Comparison of ENCODE assay signal across 20 cellular contexts in the genomic region with DNA sequence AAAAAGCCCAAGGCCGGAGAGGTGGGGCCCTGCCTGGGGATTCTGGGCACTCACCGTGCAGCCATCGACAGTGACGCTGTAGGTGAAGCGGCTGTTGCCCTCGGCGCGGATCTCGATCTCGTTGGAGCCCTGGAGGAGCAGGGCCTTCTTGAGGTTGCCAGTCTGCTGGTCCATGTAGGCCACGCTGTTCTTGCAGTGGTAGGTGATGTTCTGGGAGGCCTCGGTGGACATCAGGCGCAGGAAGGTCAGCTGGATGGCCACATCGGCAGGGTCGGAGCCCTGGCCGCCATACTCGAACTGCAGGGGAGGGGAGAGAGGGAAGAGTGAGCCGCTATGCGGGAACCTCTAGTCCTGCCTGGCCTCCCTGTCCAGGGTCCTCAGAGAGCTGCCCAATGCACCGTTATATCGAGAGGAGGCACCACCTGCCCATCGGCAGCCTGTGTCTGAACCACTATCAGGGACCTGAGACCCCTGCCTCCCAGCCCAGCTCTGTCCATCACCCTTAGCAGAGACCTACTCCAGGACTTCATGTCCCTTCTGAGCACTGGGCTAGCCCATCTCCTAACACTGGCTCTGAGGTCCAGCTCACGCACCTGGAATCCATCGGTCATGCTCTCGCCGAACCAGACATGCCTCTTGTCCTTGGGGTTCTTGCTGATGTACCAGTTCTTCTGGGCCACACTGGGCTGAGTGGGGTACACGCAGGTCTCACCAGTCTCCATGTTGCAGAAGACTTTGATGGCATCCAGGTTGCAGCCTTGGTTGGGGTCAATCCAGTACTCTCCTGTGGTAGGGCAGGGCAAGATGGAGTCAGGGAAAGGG. TPM values are rescaled to one million over a fixed set of nuclear protein-coding genes. Genes with fewer than 3 reads are reported as not detected.
A peak's percentile ranks its signal among the peaks of the same experiment; 100 is the strongest.
DNase-seq lines count a peak whose midpoint lies in the region; ATAC-seq, FAIRE-seq and TF ChIP-seq lines count a peak whose summit lies in the region.
"Had no signal": no experiment of that assay in that cellular context is flagged by ENCODE, and none has a peak within 500 bp of the region (broad histone marks: within the 10 kb centered on the region; RNA-seq: fewer than 3 reads in every experiment).

No MANE protein-coding gene starts in this region.

- H4K20me1 ChIP-seq in BLaER1 treated with 17β-estradiol and CSF1 and Interleukin-3, amounts not matched to agents 10 nM and 100 nM = peaks cover 0 to 9% (median 0%) of the 10 kb centered on the region in 11 experiments; a peak in 1 of 22 replicates
- H4K20me1 ChIP-seq in astrocyte (ENCODE audit: insufficient read depth, low read length) = peaks cover 94% of the 10 kb centered on the region
- H4K20me1 ChIP-seq in SK-N-SH (ENCODE audit: insufficient read depth) = peaks cover 94% of the 10 kb centered on the region

- H3K4me1 ChIP-seq in BLaER1 treated with 17β-estradiol and CSF1 and Interleukin-3, amounts not matched to agents 10 nM and 100 nM = peaks cover 37 to 64% (median 51%) of the 10 kb centered on the region in 10 experiments
- H3K4me1 ChIP-seq in astrocyte (ENCODE audit: insufficient read depth, low read length) (peaks cover 53% of the 10 kb centered on the region), gastroesophageal sphincter (peaks cover 3 to 51% (median 13%) of the 10 kb centered on the region in 3 donors), stomach (peaks cover 5 to 36% (median 23%) of the 10 kb centered on the region in 4 donors), SK-N-SH (ENCODE audit: control insufficient read depth in 1 of 2, insufficient read depth in 2 of 2, low read depth in 1 of 2, low read length in 1 of 2) (peaks cover 0 to 17% of the 10 kb centered on the region in 2 experiments; a peak in 2 of 4 replicates)

- H3K36me3 Mint-ChIP-seq in astrocyte (ENCODE audit: low read depth, unreplicated experiment) = peaks cover 37% of the 10 kb centered on the region

- peak overlapping the region in 8 of 11 experiments; percentile 71 to 89 (median 86); a peak in 14 of 22 replicates for H3K27ac ChIP-seq in BLaER1 treated with 17β-estradiol and CSF1 and Interleukin-3, amounts not matched to agents 10 nM and 100 nM
- H3K27ac ChIP-seq in astrocyte (ENCODE audit: low read depth, low read length) (peak overlapping the region; percentile 79), gastroesophageal sphincter (peak overlapping the region in 3 of 4 donors; percentile 43 to 87 (median 82)), stomach (peak overlapping the region in 3 of 5 donors; percentile 78 to 80 (median 79)), SK-N-SH (ENCODE audit: low read depth in 2 of 2, low read length in 1 of 2) (peak overlapping the region in 1 of 2 experiments; percentile 100; a peak in 2 of 4 replicates)

- peak overlapping the region in 2 of 11 experiments; percentile 77 to 79; a peak in 5 of 22 replicates for H3K9ac ChIP-seq in BLaER1 treated with 17β-estradiol and CSF1 and Interleukin-3, amounts not matched to agents 10 nM and 100 nM
- peak overlapping the region; percentile 44 for H3K9ac ChIP-seq in astrocyte (ENCODE audit: low read length)
- H3K9ac ChIP-seq in SK-N-SH = no peak overlapping the region

- H3K9me2 ChIP-seq in SK-N-SH = no peaks in the 10 kb centered on the region

- peaks cover 57% of the 10 kb centered on the region for H3K4me1 Mint-ChIP-seq in astrocyte (ENCODE audit: low read depth, unreplicated experiment)

- TF ChIP-seq RAD21 in SK-N-SH (IDR thresholded peaks at IDR 0.05; ENCODE audit: low read length) = no peak

- H3K4me3 Mint-ChIP-seq in astrocyte (ENCODE audit: unreplicated experiment) = peak overlapping the region; percentile 68

- POLR2A ChIA-PET in SK-N-SH (lab: Yijun Ruan, JAX) = no interaction called here

- H3K27ac Mint-ChIP-seq in astrocyte (ENCODE audit: unreplicated experiment) = peak overlapping the region; percentile 91

- CTCF ChIA-PET in SK-N-SH (lab: Yijun Ruan, JAX) = interaction anchor here (0.6 to 13.8 kb wide), 7 partner anchors 11 to 111 kb away, joined by 3 to 463 read pairs (median 4); a partner anchor contains a TSS

- no peak for TF ChIP-seq CTCF in astrocyte (IDR thresholded peaks at IDR 0.05; ENCODE audit: insufficient read depth, low read depth, low read length)
- no peak for TF ChIP-seq CTCF in gastroesophageal sphincter (IDR thresholded peaks at IDR 0.05)
- no peak for TF ChIP-seq CTCF in stomach (IDR thresholded peaks at IDR 0.05)
- TF ChIP-seq CTCF in SK-N-SH (IDR thresholded peaks at IDR 0.05) = no peak

- intact Hi-C loops in stomach (cut with DNase I; ENCODE audit: low total_unique reads) = no loop called here

- H3K36me3 ChIP-seq in BLaER1 treated with 17β-estradiol and CSF1 and Interleukin-3, amounts not matched to agents 10 nM and 100 nM = no peaks in the 10 kb centered on the region
- peaks cover 65% of the 10 kb centered on the region for H3K36me3 ChIP-seq in astrocyte (ENCODE audit: insufficient read depth, low read length)
- peaks cover 0 to 58% of the 10 kb centered on the region in 2 donors for H3K36me3 ChIP-seq in gastroesophageal sphincter
- peaks cover 51 to 64% (median 61%) of the 10 kb centered on the region in 4 donors for H3K36me3 ChIP-seq in stomach
- H3K36me3 ChIP-seq in SK-N-SH (replicated peaks in 1 of 2; ENCODE audit: control insufficient read depth in 1 of 2, insufficient read depth in 2 of 2, low read length in 1 of 2) = peaks cover 67 to 70% of the 10 kb centered on the region in 2 experiments

- H3F3A ChIP-seq in SK-N-SH (replicated peaks; ENCODE audit: insufficient read depth) = peaks cover 98% of the 10 kb centered on the region

- no peak overlapping the region for H3K4me3 ChIP-seq in BLaER1 treated with 17β-estradiol and CSF1 and Interleukin-3, amounts not matched to agents 10 nM and 100 nM
- peak overlapping the region; percentile 3 for H3K4me3 ChIP-seq in astrocyte (ENCODE audit: insufficient read depth, low read depth, low read length)
- no peak overlapping the region for H3K4me3 ChIP-seq in gastroesophageal sphincter
- H3K4me3 ChIP-seq in stomach = no peak overlapping the region
- no peak overlapping the region for H3K4me3 ChIP-seq in SK-N-SH (ENCODE audit: low read depth in 2 of 2, low read length in 1 of 2)
- H3K4me3 ChIP-seq: heart right ventricle had no signal

- TF ChIP-seq POLR2A in gastroesophageal sphincter (IDR thresholded peaks at IDR 0.05) (no peak), stomach (IDR thresholded peaks at IDR 0.05) (no peak)

- H3K27me3 ChIP-seq in BLaER1 treated with 17β-estradiol and CSF1 and Interleukin-3, amounts not matched to agents 10 nM and 100 nM = peaks cover 0 to 9% (median 0%) of the 10 kb centered on the region in 11 experiments; a peak in 4 of 22 replicates
- H3K27me3 ChIP-seq in astrocyte (ENCODE audit: insufficient read depth, low read length) = no peaks in the 10 kb centered on the region
- H3K27me3 ChIP-seq in gastroesophageal sphincter = no peaks in the 10 kb centered on the region
- H3K27me3 ChIP-seq in stomach = no peaks in the 10 kb centered on the region
- no peaks in the 10 kb centered on the region for H3K27me3 ChIP-seq in SK-N-SH (ENCODE audit: insufficient read depth)
- H3K27me3 ChIP-seq: heart right ventricle had no signal

- DNase-seq in astrocyte (ENCODE audit: low read depth) (peak; percentile 62), stomach (no peak), NCI-H1105 (lab: John Stamatoyannopoulos, UW) (no peak), medulla oblongata (ENCODE audit: extremely low spot score) (no peak), SK-N-SH (no peak)
- DNase-seq: activated CD4-positive, CD25-positive, alpha-beta regulatory T cell treated with anti-CD3 and anti-CD28 coated beads, Interleukin-2, amount 50 U/mL, for 72 hours; activated gamma-delta T cell; Caco-2; cortex of kidney; GOT3; heart right ventricle; islet precursor cell; NCI-H187 treated with DMSO at 0.1 percent for 48 hours; NCI-H446 had no signal

- no peaks in the 10 kb centered on the region for H3K9me3 ChIP-seq in BLaER1 treated with 17β-estradiol and CSF1 and Interleukin-3, amounts not matched to agents 10 nM and 100 nM (replicated peaks in 1 of 11)
- H3K9me3 ChIP-seq in astrocyte (ENCODE audit: insufficient read depth, low read depth, low read length) (no peaks in the 10 kb centered on the region), gastroesophageal sphincter (no peaks in the 10 kb centered on the region), stomach (no peaks in the 10 kb centered on the region), SK-N-SH (no peaks in the 10 kb centered on the region)
- H3K9me3 ChIP-seq: Caco-2, heart right ventricle had no signal

- no peaks in the 10 kb centered on the region for H3K27me3 Mint-ChIP-seq in astrocyte (ENCODE audit: low read depth, unreplicated experiment)

- peak overlapping the region in 9 of 11 experiments; percentile 82 to 99 (median 95); a peak in 18 of 22 replicates for H3K4me2 ChIP-seq in BLaER1 treated with 17β-estradiol and CSF1 and Interleukin-3, amounts not matched to agents 10 nM and 100 nM
- H3K4me2 ChIP-seq in astrocyte (ENCODE audit: low read length) (peak overlapping the region; percentile 45), SK-N-SH (no peak overlapping the region)

- no peaks in the 10 kb centered on the region for H3K9me3 Mint-ChIP-seq in astrocyte (ENCODE audit: unreplicated experiment)

- ATAC-seq in gastroesophageal sphincter = no peak
- ATAC-seq in GM19324 (IDR thresholded peaks at IDR 0.05; ENCODE audit: low FRiP score, unreplicated experiment) = no peak
- ATAC-seq: heart right ventricle, Right ventricle myocardium inferior had no signal

- H3K79me2 ChIP-seq in astrocyte (ENCODE audit: insufficient read depth, low read length) (peaks cover 25% of the 10 kb centered on the region), SK-N-SH (ENCODE audit: insufficient read depth) (peaks cover 14% of the 10 kb centered on the region; the same call in 1 of the 2 replicates)

- WGBS in gastroesophageal sphincter (ENCODE audit: low coverage in 1 of 2), 2 donors = 84 to 100% methylated on average over 4 to 5 of the region's 27 CpGs
- 70 to 90% (median 89%) methylated on average over 14 to 27 of the region's 27 CpGs for WGBS in stomach, 5 donors
- 94% methylated on average over 25 of the region's 27 CpGs for WGBS in SK-N-SH (ENCODE audit: low lambda C conversion rate)

- FAIRE-seq in astrocyte (lab: Jason Lieb, UNC) = no peak

- TF ChIP-seq EP300 in gastroesophageal sphincter (IDR thresholded peaks at IDR 0.05) = no peak
- no peak for TF ChIP-seq EP300 in stomach (IDR thresholded peaks at IDR 0.05)
- TF ChIP-seq EP300 in SK-N-SH (IDR thresholded peaks at IDR 0.05; ENCODE audit: borderline replicate concordance in 1 of 2, low read depth in 1 of 2, low read length in 1 of 2) = no peak

- no peak overlapping the region for H2AFZ ChIP-seq in astrocyte (ENCODE audit: low read depth, low read length)
- H2AFZ ChIP-seq in SK-N-SH (ENCODE audit: low read depth) = no peak overlapping the region

RNA-seq across cellular contexts. Expression of a gene that starts 15.5 kb away (rescaled TPM):
- total RNA-seq in astrocyte = 12,796 and 18,656 TPM in 2 replicates
- total RNA-seq in gastroesophageal sphincter = 10 to 100 TPM; 14.6 to 92.9 (median 69.7) TPM
- 1,000 to 10,000 TPM in 1 of 5 donors, 100 to 1,000 TPM in 3, 10 to 100 TPM in 1; 87.0 to 1,931 (median 219) TPM for total RNA-seq in stomach
- polyA plus RNA-seq in stomach = 10 to 100 TPM; 17.9 to 60.0 (median 24.9) TPM
- 265 and 1,461 TPM in 2 replicates for polyA plus RNA-seq in SK-N-SH (2012; rRNA removed)
- 757 and 1,045 TPM in 2 replicates for polyA plus RNA-seq in SK-N-SH (2012; cell fraction: cytosol; rRNA removed)
- 2,732 and 4,628 TPM in 2 replicates for polyA plus RNA-seq in SK-N-SH (2012; cell fraction: nucleus; rRNA removed)

RNA-seq across cellular contexts. Expression of a gene that starts 20.1 kb away (rescaled TPM):
- total RNA-seq in astrocyte = 0.32 TPM in 1 of 2 replicates, not detected in the other
- 100 to 1,000 TPM in 2 of 4 donors, 10 to 100 TPM in 2; 58.1 to 145 (median 93.4) TPM for total RNA-seq in gastroesophageal sphincter
- total RNA-seq in stomach = 10 to 100 TPM in 3 of 5 donors, 1 to 10 TPM in 2; 5.4 to 89.3 (median 21.4) TPM
- 10 to 100 TPM in 1 of 3 donors, 1 to 10 TPM in 2; 6.0 to 24.3 (median 8.7) TPM for polyA plus RNA-seq in stomach
- 0.29 TPM in 1 of 2 replicates, not detected in the other for polyA plus RNA-seq in SK-N-SH (2012; rRNA removed)
- 0.04 and 0.07 TPM in 2 replicates for polyA plus RNA-seq in SK-N-SH (2012; cell fraction: cytosol; rRNA removed)
- 0.11 and 0.15 TPM in 2 replicates for polyA plus RNA-seq in SK-N-SH (2012; cell fraction: nucleus; rRNA removed)
- total RNA-seq: Caco-2, HT1080, mononuclear cell had no signal

RNA-seq across cellular contexts. Expression of a gene that starts 35.5 kb away (rescaled TPM):
- total RNA-seq in astrocyte (73.6 and 75.9 TPM in 2 replicates), gastroesophageal sphincter (10 to 100 TPM; 23.3 to 38.1 (median 30.8) TPM), stomach (10 to 100 TPM; 11.6 to 64.2 (median 22.5) TPM)
- polyA plus RNA-seq in stomach (10 to 100 TPM; 13.1 to 28.8 (median 14.2) TPM), SK-N-SH (2012; rRNA removed) (26.9 and 35.2 TPM in 2 replicates)
- polyA plus RNA-seq in SK-N-SH (2012; cell fraction: cytosol; rRNA removed) = 19.8 and 24.9 TPM in 2 replicates
- polyA plus RNA-seq in SK-N-SH (2012; cell fraction: nucleus; rRNA removed) = 65.0 and 65.1 TPM in 2 replicates

RNA-seq across cellular contexts. Expression of a gene that starts 56.0 kb away (rescaled TPM):
- 9.7 and 10.8 TPM in 2 replicates for total RNA-seq in astrocyte
- 1 to 10 TPM; 1.3 to 2.8 (median 2.3) TPM for total RNA-seq in gastroesophageal sphincter
- total RNA-seq in stomach = 10 to 100 TPM in 1 of 5 donors, 1 to 10 TPM in 2, not detected in 2; 1.5 to 87.0 (median 1.9) TPM
- polyA plus RNA-seq in stomach = 1 to 10 TPM; 1.3 to 2.3 (median 1.6) TPM
- polyA plus RNA-seq in SK-N-SH (2012; rRNA removed) = 2.8 and 3.4 TPM in 2 replicates
- 1.2 and 2.0 TPM in 2 replicates for polyA plus RNA-seq in SK-N-SH (2012; cell fraction: cytosol; rRNA removed)
- polyA plus RNA-seq in SK-N-SH (2012; cell fraction: nucleus; rRNA removed) = 12.4 and 16.5 TPM in 2 replicates
- total RNA-seq: HT1080 had no signal
